19 cellular contexts compared by ENCODE assay signal in genomic region chr9:133576591-133577462, GRCh38. TPM values are rescaled to one million over a fixed set of nuclear protein-coding genes. Genes with fewer than 3 reads are reported as not detected.
DNase-seq lines count a peak whose midpoint lies in the region; ATAC-seq, FAIRE-seq and TF ChIP-seq lines count a peak whose summit lies in the region.
"Had no signal": no experiment of that assay in that cellular context is flagged by ENCODE, and none has a peak within 500 bp of the region (broad histone marks: within the 10 kb centered on the region; RNA-seq: fewer than 3 reads in every experiment).

No MANE protein-coding gene starts in this region.

- ATAC-seq in heart left ventricle = peak in 2 of 4 donors; percentile 31 to 39
- ATAC-seq in Right ventricle myocardium superior (ENCODE audit: poor library complexity) = no peak
- ATAC-seq in left lobe of liver = peak; percentile 27
- no peak for ATAC-seq in HG03139 (IDR thresholded peaks at IDR 0.05; ENCODE audit: unreplicated experiment)
- ATAC-seq: effector memory CD8-positive, alpha-beta T cell; foreskin keratinocyte had no signal

- no peak for FAIRE-seq in urothelium cell line (lab: Jason Lieb, UNC)

- TF ChIP-seq EP300 in suprapubic skin (IDR thresholded peaks at IDR 0.05) = no peak

- H3K27ac ChIP-seq in heart left ventricle (peak overlapping the region in 3 of 12 donors; percentile 9 to 42 (median 27)), suprapubic skin (no peak overlapping the region)
- H3K27ac ChIP-seq: foreskin keratinocyte, thoracic aorta had no signal

- H3K36me3 ChIP-seq in heart left ventricle (no peaks in the 10 kb centered on the region), suprapubic skin (no peaks in the 10 kb centered on the region)
- H3K36me3 ChIP-seq: thoracic aorta had no signal

- H3K9me3 ChIP-seq in heart left ventricle = no peaks in the 10 kb centered on the region
- no peaks in the 10 kb centered on the region for H3K9me3 ChIP-seq in suprapubic skin
- H3K9me3 ChIP-seq: thoracic aorta had no signal

- TF ChIP-seq POLR2A in heart left ventricle (IDR thresholded peaks at IDR 0.05) (no peak), suprapubic skin (IDR thresholded peaks at IDR 0.05) (no peak)

- DNase-seq in heart left ventricle (peak in 1 of 5 donors; percentile 54), Right ventricle myocardium superior (no peak), cardiac fibroblast (ENCODE audit: low read depth in 2 of 2) (peak; percentile 21 to 81), left lobe of liver (ENCODE audit: low spot score) (no peak), urothelium cell line (ENCODE audit: low spot score) (peak; percentile 27), superior temporal gyrus (ENCODE audit: extremely low spot score) (no peak), suprapubic skin (ENCODE audit: low spot score in 2 of 2) (no peak)
- DNase-seq: ACHN; activated CD8-positive, alpha-beta memory T cell treated with anti-CD3 and anti-CD28 coated beads for 24 hours; activated effector memory CD4-positive, alpha-beta T cell treated with Interleukin-2 at 50 U/mL for 16 hours; effector memory CD8-positive, alpha-beta T cell; foreskin keratinocyte; GF-D8; NCI-H1417 treated with DMSO at 0.1 percent for 48 hours; OCI-M1 had no signal

- intact Hi-C loops in heart left ventricle (cut with DNase I) = loop anchor here in 1 of 10 donors (5.0 kb wide), 1 partner anchor 35 kb away; no protein-coding TSS in a partner anchor
- intact Hi-C loops in Right ventricle myocardium superior (cut with DNase I) = no loop called here

- peaks cover 0 to 42% (median 14%) of the 10 kb centered on the region in 12 donors for H3K4me1 ChIP-seq in heart left ventricle
- H3K4me1 ChIP-seq in suprapubic skin = peaks cover 17% of the 10 kb centered on the region
- H3K4me1 ChIP-seq: foreskin keratinocyte had no signal

- H3K27me3 ChIP-seq in heart left ventricle (peaks cover 0 to 11% (median 0%) of the 10 kb centered on the region in 9 donors), suprapubic skin (peaks cover 60% of the 10 kb centered on the region)

- TF ChIP-seq CTCF in heart left ventricle (IDR thresholded peaks at IDR 0.05) = no peak
- no peak for TF ChIP-seq CTCF in cardiac fibroblast (IDR thresholded peaks at IDR 0.05; ENCODE audit: low read depth, low read length)
- no peak for TF ChIP-seq CTCF in suprapubic skin (IDR thresholded peaks at IDR 0.05)

- H3K4me3 ChIP-seq in heart left ventricle = peak overlapping the region in 8 of 12 donors; percentile 1 to 30 (median 14)
- no peak overlapping the region for H3K4me3 ChIP-seq in cardiac fibroblast (replicated peaks in 1 of 2; ENCODE audit: low read depth in 2 of 2, low read length in 2 of 2)
- H3K4me3 ChIP-seq in suprapubic skin = no peak overlapping the region
- H3K4me3 ChIP-seq: thoracic aorta had no signal

- 36 to 52% (median 42%) methylated on average over 26 to 30 of the region's 30 CpGs for WGBS in heart left ventricle, 4 donors
- 44% methylated on average over 28 of the region's 30 CpGs for WGBS in suprapubic skin

RNA-seq across cellular contexts. Expression of gene FAM163B, which starts 32.4 kb away (rescaled TPM):
- total RNA-seq in heart left ventricle (not detected), Right ventricle myocardium superior (not detected), left lobe of liver (2.8 TPM), suprapubic skin (not detected)
- polyA plus RNA-seq in heart left ventricle = under 1 TPM in 1 of 2 donors, not detected in 1; 0.08 TPM
- total RNA-seq: foreskin keratinocyte, mononuclear cell, progenitor cell of endocrine pancreas, thoracic aorta had no signal
- polyA plus RNA-seq: foreskin keratinocyte had no signal

RNA-seq across cellular contexts. Expression of gene ADAMTSL2, which starts 42.3 kb away (rescaled TPM):
- 1 to 10 TPM; 2.3 to 5.1 (median 4.2) TPM for total RNA-seq in heart left ventricle
- 1 to 10 TPM; 2.3 to 3.5 TPM for polyA plus RNA-seq in heart left ventricle
- total RNA-seq in Right ventricle myocardium superior = 8.1 TPM
- 18.0 TPM for total RNA-seq in left lobe of liver
- total RNA-seq in suprapubic skin = under 1 TPM; 0.16 to 0.85 (median 0.46) TPM
- total RNA-seq: foreskin keratinocyte had no signal
- polyA plus RNA-seq: foreskin keratinocyte had no signal

RNA-seq across cellular contexts. Expression of gene MYMK, which starts 52.1 kb away (rescaled TPM):
- total RNA-seq in heart left ventricle = not detected
- polyA plus RNA-seq in heart left ventricle = not detected
- not detected for total RNA-seq in Right ventricle myocardium superior
- not detected for total RNA-seq in left lobe of liver
- not detected for total RNA-seq in suprapubic skin
- total RNA-seq: foreskin keratinocyte, mononuclear cell, progenitor cell of endocrine pancreas, thoracic aorta had no signal
- polyA plus RNA-seq: foreskin keratinocyte had no signal

RNA-seq across cellular contexts. Expression of gene DBH, which starts 59.3 kb away (rescaled TPM):
- under 1 TPM in 2 of 9 donors, not detected in 7; 0.06 to 0.08 TPM for total RNA-seq in heart left ventricle
- not detected for polyA plus RNA-seq in heart left ventricle
- total RNA-seq in Right ventricle myocardium superior = not detected
- total RNA-seq in left lobe of liver = 16.7 TPM
- not detected for total RNA-seq in suprapubic skin
- total RNA-seq: foreskin keratinocyte, progenitor cell of endocrine pancreas, thoracic aorta had no signal
- polyA plus RNA-seq: foreskin keratinocyte had no signal

Comparison
In these comparisons a context has a peak if more than half of its experiments do, and no peak if none do; other contexts are left out.
1. DNase-seq: peak in cardiac fibroblast (2 of 2) and urothelium cell line (single experiment); none in Right ventricle myocardium superior (single experiment), left lobe of liver (single experiment), superior temporal gyrus (single experiment) and suprapubic skin (0 of 2).
2. H3K4me3 ChIP-seq: peak in heart left ventricle (8 of 12); none in cardiac fibroblast (0 of 2) and suprapubic skin (single experiment).